1 cellular context compared by ENCODE assay signal in the genomic region with DNA sequence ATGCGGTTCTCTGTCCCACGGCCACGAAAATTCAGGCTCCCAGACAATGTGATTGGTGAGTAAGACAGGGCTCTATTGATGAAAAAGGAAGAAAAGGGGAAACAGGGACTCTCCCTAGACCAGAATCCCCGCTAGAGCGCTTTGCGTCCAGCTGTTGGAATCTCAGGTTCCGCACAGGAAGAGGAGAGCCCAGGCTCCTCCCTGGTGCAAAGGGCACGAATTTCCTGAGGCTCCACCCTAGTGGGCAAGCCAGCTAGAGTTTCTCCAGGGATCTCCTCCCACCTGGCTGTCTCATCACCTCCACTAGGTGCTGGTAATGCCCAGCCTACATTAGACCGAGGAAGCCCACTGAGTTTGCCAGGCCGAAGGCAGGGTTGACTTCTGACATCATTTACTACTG.
A peak's percentile ranks its signal among the peaks of the same experiment; 100 is the strongest.
TF ChIP-seq lines count a peak whose summit lies in the region.

No MANE protein-coding gene starts in this region.

TF ChIP-seq in HepG2, 621 proteins besides CTCF, POLR2A, EP300 and RAD21 (continued from another document and continues in another):
- TF ChIP-seq NR2F6 (IDR thresholded peaks at IDR 0.05), result no peak
- peak; percentile 35; the same call in 1 of the 2 replicates for TF ChIP-seq NR2F6 (CRISPR knock-in tag; IDR thresholded peaks at IDR 0.05)
- TF ChIP-seq POLR2G (IDR thresholded peaks at IDR 0.05; ENCODE audit: low read depth, low read length), result 0 out of 2 replicates have a peak, but pooled peaks have one; percentile 42
- TF ChIP-seq SAP130 (CRISPR knock-in tag; IDR thresholded peaks at IDR 0.05; ENCODE audit: low read depth), result peak; percentile 43; the same call in 1 of the 2 replicates
- TF ChIP-seq ZNF280D (CRISPR knock-in tag; IDR thresholded peaks at IDR 0.05), result 0 out of 2 replicates have a peak, but pooled peaks have one; percentile 61
- peak; percentile 46; the same call in 1 of the 2 replicates for TF ChIP-seq IRF2 (CRISPR knock-in tag; IDR thresholded peaks at IDR 0.05)
- TF ChIP-seq ZNF609 (CRISPR knock-in tag; IDR thresholded peaks at IDR 0.05; ENCODE audit: borderline replicate concordance), result 0 out of 2 replicates have a peak, but pooled peaks have one; percentile 25
- TF ChIP-seq ZBTB2 (CRISPR knock-in tag; IDR thresholded peaks at IDR 0.05; ENCODE audit: low read depth), result no peak
- no peak for TF ChIP-seq ZNF564 (CRISPR knock-in tag; IDR thresholded peaks at IDR 0.05)
- TF ChIP-seq ZNF772 (CRISPR knock-in tag; IDR thresholded peaks at IDR 0.05), result 0 out of 2 replicates have a peak, but pooled peaks have one; percentile 24
- peak; percentile 67 for TF ChIP-seq ZNF263 (CRISPR knock-in tag; IDR thresholded peaks at IDR 0.05)
- TF ChIP-seq TEAD3 (CRISPR knock-in tag; optimal IDR thresholded peaks at IDR 0.05; ENCODE audit: borderline replicate concordance), result peak; percentile 28
- peak; percentile 90; the same call in 1 of the 2 replicates for TF ChIP-seq ZBTB4 (CRISPR knock-in tag; IDR thresholded peaks at IDR 0.05; ENCODE audit: borderline replicate concordance)
- peak; percentile 86 for TF ChIP-seq POGZ (CRISPR knock-in tag; IDR thresholded peaks at IDR 0.05)
- TF ChIP-seq, protein P1, sequence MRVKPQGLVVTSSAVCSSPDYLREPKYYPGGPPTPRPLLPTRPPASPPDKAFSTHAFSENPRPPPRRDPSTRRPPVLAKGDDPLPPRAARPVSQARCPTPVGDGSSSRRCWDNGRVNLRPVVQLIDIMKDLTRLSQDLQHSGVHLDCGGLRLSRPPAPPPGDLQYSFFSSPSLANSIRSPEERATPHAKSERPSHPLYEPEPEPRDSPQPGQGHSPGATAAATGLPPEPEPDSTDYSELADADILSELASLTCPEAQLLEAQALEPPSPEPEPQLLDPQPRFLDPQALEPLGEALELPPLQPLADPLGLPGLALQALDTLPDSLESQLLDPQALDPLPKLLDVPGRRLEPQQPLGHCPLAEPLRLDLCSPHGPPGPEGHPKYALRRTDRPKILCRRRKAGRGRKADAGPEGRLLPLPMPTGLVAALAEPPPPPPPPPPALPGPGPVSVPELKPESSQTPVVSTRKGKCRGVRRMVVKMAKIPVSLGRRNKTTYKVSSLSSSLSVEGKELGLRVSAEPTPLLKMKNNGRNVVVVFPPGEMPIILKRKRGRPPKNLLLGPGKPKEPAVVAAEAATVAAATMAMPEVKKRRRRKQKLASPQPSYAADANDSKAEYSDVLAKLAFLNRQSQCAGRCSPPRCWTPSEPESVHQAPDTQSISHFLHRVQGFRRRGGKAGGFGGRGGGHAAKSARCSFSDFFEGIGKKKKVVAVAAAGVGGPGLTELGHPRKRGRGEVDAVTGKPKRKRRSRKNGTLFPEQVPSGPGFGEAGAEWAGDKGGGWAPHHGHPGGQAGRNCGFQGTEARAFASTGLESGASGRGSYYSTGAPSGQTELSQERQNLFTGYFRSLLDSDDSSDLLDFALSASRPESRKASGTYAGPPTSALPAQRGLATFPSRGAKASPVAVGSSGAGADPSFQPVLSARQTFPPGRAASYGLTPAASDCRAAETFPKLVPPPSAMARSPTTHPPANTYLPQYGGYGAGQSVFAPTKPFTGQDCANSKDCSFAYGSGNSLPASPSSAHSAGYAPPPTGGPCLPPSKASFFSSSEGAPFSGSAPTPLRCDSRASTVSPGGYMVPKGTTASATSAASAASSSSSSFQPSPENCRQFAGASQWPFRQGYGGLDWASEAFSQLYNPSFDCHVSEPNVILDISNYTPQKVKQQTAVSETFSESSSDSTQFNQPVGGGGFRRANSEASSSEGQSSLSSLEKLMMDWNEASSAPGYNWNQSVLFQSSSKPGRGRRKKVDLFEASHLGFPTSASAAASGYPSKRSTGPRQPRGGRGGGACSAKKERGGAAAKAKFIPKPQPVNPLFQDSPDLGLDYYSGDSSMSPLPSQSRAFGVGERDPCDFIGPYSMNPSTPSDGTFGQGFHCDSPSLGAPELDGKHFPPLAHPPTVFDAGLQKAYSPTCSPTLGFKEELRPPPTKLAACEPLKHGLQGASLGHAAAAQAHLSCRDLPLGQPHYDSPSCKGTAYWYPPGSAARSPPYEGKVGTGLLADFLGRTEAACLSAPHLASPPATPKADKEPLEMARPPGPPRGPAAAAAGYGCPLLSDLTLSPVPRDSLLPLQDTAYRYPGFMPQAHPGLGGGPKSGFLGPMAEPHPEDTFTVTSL (CRISPR knock-in tag; IDR thresholded peaks at IDR 0.05; ENCODE audit: borderline replicate concordance), result 0 out of 2 replicates have a peak, but pooled peaks have one; percentile 19
- peak; percentile 31; the same call in 1 of the 2 replicates for TF ChIP-seq HOXA3 (CRISPR knock-in tag; IDR thresholded peaks at IDR 0.05)
- no peak for TF ChIP-seq SOX6 (IDR thresholded peaks at IDR 0.05)
- TF ChIP-seq SOX6 (CRISPR knock-in tag; IDR thresholded peaks at IDR 0.05), result peak; percentile 28; the same call in 1 of the 2 replicates
- peak; percentile 31; the same call in 1 of the 2 replicates for TF ChIP-seq THAP11 (CRISPR knock-in tag; IDR thresholded peaks at IDR 0.05)
- no peak for TF ChIP-seq IKZF4 (CRISPR knock-in tag; IDR thresholded peaks at IDR 0.05; ENCODE audit: borderline replicate concordance, low read depth, not compliant biosample characterization)
- TF ChIP-seq ZNF350 (CRISPR knock-in tag; IDR thresholded peaks at IDR 0.05; ENCODE audit: borderline replicate concordance, low read depth), result peak; percentile 49; the same call in 1 of the 2 replicates
- 0 out of 2 replicates have a peak, but pooled peaks have one; percentile 32 for TF ChIP-seq BORCS8-MEF2B (CRISPR knock-in tag; IDR thresholded peaks at IDR 0.05)
- peak; percentile 47; the same call in 1 of the 2 replicates for TF ChIP-seq KAT8 (CRISPR knock-in tag; IDR thresholded peaks at IDR 0.05)
- peak; percentile 40; the same call in 1 of the 2 replicates for TF ChIP-seq POLR2AphosphoS5 (IDR thresholded peaks at IDR 0.05; ENCODE audit: low read depth, low read length)
- peak; percentile 88 for TF ChIP-seq ZBTB38 (CRISPR knock-in tag; IDR thresholded peaks at IDR 0.05)
- 0 out of 2 replicates have a peak, but pooled peaks have one; percentile 30 for TF ChIP-seq TAF1 (CRISPR knock-in tag; IDR thresholded peaks at IDR 0.05)
- TF ChIP-seq SALL1 (CRISPR knock-in tag; IDR thresholded peaks at IDR 0.05), result 0 out of 2 replicates have a peak, but pooled peaks have one; percentile 26
- no peak for TF ChIP-seq KDM5A (IDR thresholded peaks at IDR 0.05; ENCODE audit: borderline replicate concordance, low read length)
- TF ChIP-seq, protein P2, sequence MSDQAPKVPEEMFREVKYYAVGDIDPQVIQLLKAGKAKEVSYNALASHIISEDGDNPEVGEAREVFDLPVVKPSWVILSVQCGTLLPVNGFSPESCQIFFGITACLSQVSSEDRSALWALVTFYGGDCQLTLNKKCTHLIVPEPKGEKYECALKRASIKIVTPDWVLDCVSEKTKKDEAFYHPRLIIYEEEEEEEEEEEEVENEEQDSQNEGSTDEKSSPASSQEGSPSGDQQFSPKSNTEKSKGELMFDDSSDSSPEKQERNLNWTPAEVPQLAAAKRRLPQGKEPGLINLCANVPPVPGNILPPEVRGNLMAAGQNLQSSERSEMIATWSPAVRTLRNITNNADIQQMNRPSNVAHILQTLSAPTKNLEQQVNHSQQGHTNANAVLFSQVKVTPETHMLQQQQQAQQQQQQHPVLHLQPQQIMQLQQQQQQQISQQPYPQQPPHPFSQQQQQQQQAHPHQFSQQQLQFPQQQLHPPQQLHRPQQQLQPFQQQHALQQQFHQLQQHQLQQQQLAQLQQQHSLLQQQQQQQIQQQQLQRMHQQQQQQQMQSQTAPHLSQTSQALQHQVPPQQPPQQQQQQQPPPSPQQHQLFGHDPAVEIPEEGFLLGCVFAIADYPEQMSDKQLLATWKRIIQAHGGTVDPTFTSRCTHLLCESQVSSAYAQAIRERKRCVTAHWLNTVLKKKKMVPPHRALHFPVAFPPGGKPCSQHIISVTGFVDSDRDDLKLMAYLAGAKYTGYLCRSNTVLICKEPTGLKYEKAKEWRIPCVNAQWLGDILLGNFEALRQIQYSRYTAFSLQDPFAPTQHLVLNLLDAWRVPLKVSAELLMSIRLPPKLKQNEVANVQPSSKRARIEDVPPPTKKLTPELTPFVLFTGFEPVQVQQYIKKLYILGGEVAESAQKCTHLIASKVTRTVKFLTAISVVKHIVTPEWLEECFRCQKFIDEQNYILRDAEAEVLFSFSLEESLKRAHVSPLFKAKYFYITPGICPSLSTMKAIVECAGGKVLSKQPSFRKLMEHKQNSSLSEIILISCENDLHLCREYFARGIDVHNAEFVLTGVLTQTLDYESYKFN (CRISPR knock-in tag; conservative IDR thresholded peaks at IDR 0.05), result peak; percentile 42; the same call in 1 of the 2 replicates
- peak in 1 of 2 experiments; percentile 27; a peak in 1 of 4 replicates for TF ChIP-seq KLF16 (CRISPR knock-in tag; IDR thresholded peaks at IDR 0.05)
- no peak for TF ChIP-seq FOSL1 (CRISPR knock-in tag; IDR thresholded peaks at IDR 0.05; ENCODE audit: borderline replicate concordance)
- TF ChIP-seq RELA (CRISPR knock-in tag; IDR thresholded peaks at IDR 0.05), result no peak
- TF ChIP-seq ZMYM4 (CRISPR knock-in tag; IDR thresholded peaks at IDR 0.05), result peak; percentile 86
